ENCODE assay signal across 8 cellular contexts in the genomic region with DNA sequence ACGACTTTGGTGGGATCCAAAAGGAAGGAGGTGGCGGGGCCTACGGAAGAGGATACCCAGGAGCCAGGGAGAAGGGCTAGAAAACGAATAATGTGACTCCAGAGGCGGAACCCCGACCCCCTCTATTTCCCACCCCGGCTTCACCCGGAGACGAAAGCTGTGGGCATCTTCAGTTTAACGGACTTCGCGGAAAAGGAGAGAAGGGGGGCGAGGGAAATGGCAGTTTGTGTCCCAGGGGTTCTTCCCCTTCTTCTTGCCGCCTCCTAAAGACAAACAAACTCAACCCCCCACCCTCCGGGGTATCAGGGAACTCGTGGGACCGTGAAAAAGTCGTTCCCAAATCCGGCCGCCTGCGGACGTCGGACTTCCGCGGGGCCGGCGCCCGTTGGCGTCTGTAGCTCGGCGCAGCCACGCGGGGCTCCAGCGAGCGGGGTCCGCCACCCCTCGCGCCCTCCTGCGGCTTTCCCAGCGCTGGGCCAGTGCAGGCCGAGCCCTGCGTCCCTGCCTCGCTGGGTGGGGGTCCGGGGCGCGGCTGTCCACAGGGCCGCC. TPM values are rescaled to one million over a fixed set of nuclear protein-coding genes. Genes with fewer than 3 reads are reported as not detected.
A peak's percentile ranks its signal among the peaks of the same experiment; 100 is the strongest.
DNase-seq lines count a peak whose midpoint lies in the region; ATAC-seq, FAIRE-seq and TF ChIP-seq lines count a peak whose summit lies in the region.

No MANE protein-coding gene starts in this region.

- no peak for DNase-seq in T-helper 2 cell treated with Interferon-gamma antibody and Interleukin-4, amounts not matched to agents 5 μg/mL and 100 μg/mL, for 36 hours (ENCODE audit: low spot score)
- DNase-seq in H1 (ENCODE audit: low read depth in 1 of 2, low spot score in 2 of 2) (peak in 1 of 2 experiments; percentile 62), T1000 (lab: John Stamatoyannopoulos, UW) (no peak), CD1c-positive myeloid dendritic cell (ENCODE audit: extremely low spot score) (no peak)

- no peak overlapping the region for H3K9ac ChIP-seq in H1 (replicated peaks in 1 of 4; ENCODE audit: extremely low read depth in 1 of 4, low read depth in 3 of 4, low read length in 3 of 4)
- no peak overlapping the region for H3K9ac ChIP-seq in neural cell (ENCODE audit: low read length)

- no peaks in the 10 kb centered on the region for H3K9me3 Mint-ChIP-seq in T-helper 2 cell treated with Interferon-gamma antibody and Interleukin-4, amounts not matched to agents 5 μg/mL and 100 μg/mL, for 36 hours

- FAIRE-seq in H1 (lab: Jason Lieb, UNC): no peak

- ATAC-seq in GM18498 (IDR thresholded peaks at IDR 0.05; ENCODE audit: unreplicated experiment) (peak; percentile 34), HG02870 (IDR thresholded peaks at IDR 0.05; ENCODE audit: unreplicated experiment) (peak; percentile 19), HG02973 (IDR thresholded peaks at IDR 0.05; ENCODE audit: unreplicated experiment) (no peak)

- H3K4me1 Mint-ChIP-seq in T-helper 2 cell treated with Interferon-gamma antibody and Interleukin-4, amounts not matched to agents 5 μg/mL and 100 μg/mL, for 36 hours (ENCODE audit: low read depth): peaks cover 45% of the 10 kb centered on the region

- H3K79me2 ChIP-seq in H1 (ENCODE audit: control insufficient read depth in 1 of 2, insufficient read depth in 2 of 2, low read length in 2 of 2): no peaks in the 10 kb centered on the region
- no peaks in the 10 kb centered on the region for H3K79me2 ChIP-seq in neural cell (replicated peaks; ENCODE audit: insufficient read depth, low read length)

- no peak for TF ChIP-seq POLR2A in H1 (IDR thresholded peaks at IDR 0.05; ENCODE audit: control extremely low read depth in 1 of 2, low read depth in 2 of 2, low read length in 2 of 2)

- CTCF ChIA-PET in H1 (lab: Charles Lee; ENCODE audit: partially characterized antibody): interaction anchor here (0.8 to 1.6 kb wide), 4 partner anchors 15 to 400 kb away, joined by 3 to 7 read pairs (median 3); no protein-coding TSS in a partner anchor

- no peak overlapping the region for H2BK20ac ChIP-seq in H1 (ENCODE audit: low read length)

- H2BK5ac ChIP-seq in H1 (ENCODE audit: low read depth, low read length): 0 out of 2 replicates have a peak overlapping the region, but pooled peaks have one; percentile 44

- peaks cover 3% of the 10 kb centered on the region for H3F3A ChIP-seq in neural cell (ENCODE audit: insufficient read depth, low read length, poor library complexity, severe bottlenecking)

- peaks cover 3 to 24% (median 7%) of the 10 kb centered on the region in 4 experiments for H3K4me1 ChIP-seq in H1 (replicated peaks in 1 of 4; ENCODE audit: control insufficient read depth in 3 of 4, insufficient read depth in 4 of 4, low read length in 3 of 4)

- peaks cover 0 to 2% of the 10 kb centered on the region in 2 experiments for H4K20me1 ChIP-seq in H1 (replicated peaks in 1 of 2; ENCODE audit: control insufficient read depth in 1 of 2, insufficient read depth in 2 of 2, low read length in 2 of 2)
- H4K20me1 ChIP-seq in neural cell (ENCODE audit: insufficient read depth): no peaks in the 10 kb centered on the region

- peak overlapping the region; percentile 73 for H4K8ac ChIP-seq in H1 (ENCODE audit: extremely low read depth, insufficient read depth, low read length)

- no peaks in the 10 kb centered on the region for H3K79me1 ChIP-seq in H1 (ENCODE audit: low read depth, low read length)

- TF ChIP-seq EP300 in H1 (IDR thresholded peaks at IDR 0.05; ENCODE audit: borderline replicate concordance in 1 of 2, low read depth in 2 of 2, low read length in 2 of 2) (no peak), neural cell (conservative IDR thresholded peaks at IDR 0.05; ENCODE audit: poor library complexity, severe bottlenecking) (no peak)

- TF ChIP-seq CTCF in H1 (IDR thresholded peaks at IDR 0.05; ENCODE audit: control extremely low read depth in 1 of 3, insufficient read depth in 1 of 3, low read depth in 1 of 3, low read length in 3 of 3) (peak in 1 of 3 experiments; percentile 2; a peak in 1 of 4 replicates), neural cell (IDR thresholded peaks at IDR 0.05; ENCODE audit: poor library complexity, severe bottlenecking) (peak; percentile 29)

- H3K23ac ChIP-seq in H1 (ENCODE audit: insufficient read length): no peak overlapping the region

- H2BK120ac ChIP-seq in H1 (replicated peaks; ENCODE audit: low read depth, low read length): no peak overlapping the region

- no peaks in the 10 kb centered on the region for H3K9me2 ChIP-seq in neural cell (ENCODE audit: insufficient read depth, low read length)

- no peak overlapping the region for H4K5ac ChIP-seq in H1 (ENCODE audit: insufficient read length, low read depth, low read length)

- 2% methylated on average over 19 of the region's 47 CpGs; no CpG with 5 or more reads in 1 of the 2 experiments for WGBS in H1 (ENCODE audit: extremely low coverage in 1 of 2, insufficient coverage in 1 of 2, insufficient read length in 1 of 2, insufficient replicate concordance in 2 of 2, low coverage in 1 of 2, low lambda C conversion rate in 2 of 2, missing lambda C conversion rate in 1 of 2), 2 experiments

- H3K4me2 ChIP-seq in H1 (ENCODE audit: insufficient read depth in 1 of 2, low read depth in 2 of 2, low read length in 2 of 2) (peak overlapping the region; percentile 95 to 96), neural cell (ENCODE audit: low read length) (peak overlapping the region; percentile 71)

- POLR2A ChIA-PET in H1 (lab: Charles Lee; ENCODE audit: partially characterized antibody): interaction anchor here (0.8 kb wide), 1 partner anchor 10 kb away, joined by 4 read pairs; no protein-coding TSS in a partner anchor

- no peak overlapping the region for H2BK15ac ChIP-seq in H1 (ENCODE audit: low read length)

- H3K36me3 ChIP-seq in H1 (ENCODE audit: control insufficient read depth in 2 of 4, insufficient read depth in 4 of 4, low read length in 3 of 4): peaks cover 0 to 3% (median 0%) of the 10 kb centered on the region in 4 experiments; a peak in 1 of 8 replicates
- no peaks in the 10 kb centered on the region for H3K36me3 ChIP-seq in neural cell (ENCODE audit: insufficient read depth, low read length)

- no peak overlapping the region for H3K4ac ChIP-seq in H1 (replicated peaks; ENCODE audit: insufficient read length, low read depth, low read length)

- H2AFZ ChIP-seq in H1 (ENCODE audit: low read length): no peak overlapping the region
- H2AFZ ChIP-seq in neural cell (ENCODE audit: low read depth, low read length): no peak overlapping the region

- H4K91ac ChIP-seq in H1 (replicated peaks; ENCODE audit: insufficient read length, low read length): no peak overlapping the region

- no peaks in the 10 kb centered on the region; a peak in 1 of 4 replicates for H3K9me3 ChIP-seq in H1 (ENCODE audit: insufficient read depth in 2 of 2, low read depth in 1 of 2, low read length in 1 of 2)
- no peaks in the 10 kb centered on the region for H3K9me3 ChIP-seq in neural cell (ENCODE audit: low read length)

- H2BK12ac ChIP-seq in H1 (ENCODE audit: low read depth, low read length): no peak overlapping the region

- peaks cover 2% of the 10 kb centered on the region for H3K36me3 Mint-ChIP-seq in T-helper 2 cell treated with Interferon-gamma antibody and Interleukin-4, amounts not matched to agents 5 μg/mL and 100 μg/mL, for 36 hours (ENCODE audit: low read depth)

- H3K18ac ChIP-seq in H1 (ENCODE audit: extremely low read depth, low read length): no peak overlapping the region

- H2AK5ac ChIP-seq in H1 (ENCODE audit: low read depth, low read length): no peak overlapping the region

- peak overlapping the region; percentile 21 to 64 (median 51) for H3K4me3 ChIP-seq in H1 (ENCODE audit: extremely low read depth in 1 of 4, insufficient read depth in 2 of 4, low read depth in 3 of 4, low read length in 4 of 4)
- H3K4me3 ChIP-seq in neural cell (ENCODE audit: low read length): peak overlapping the region; percentile 71

- H3K27ac Mint-ChIP-seq in T-helper 2 cell treated with Interferon-gamma antibody and Interleukin-4, amounts not matched to agents 5 μg/mL and 100 μg/mL, for 36 hours: peak overlapping the region; percentile 44

- H3K27ac ChIP-seq in H1 (ENCODE audit: low read depth, low read length) (no peak overlapping the region), neural cell (ENCODE audit: low read length) (no peak overlapping the region)

- TF ChIP-seq RAD21 in H1 (IDR thresholded peaks at IDR 0.05 in 1 of 2, conservative IDR thresholded peaks at IDR 0.05 in 1 of 2; ENCODE audit: low read depth in 2 of 2, low read length in 2 of 2) (no peak; a peak in 1 of 4 replicates), neural cell (conservative IDR thresholded peaks at IDR 0.05) (no peak)

- H3K27me3 Mint-ChIP-seq in T-helper 2 cell treated with Interferon-gamma antibody and Interleukin-4, amounts not matched to agents 5 μg/mL and 100 μg/mL, for 36 hours (ENCODE audit: low read depth): peaks cover 34% of the 10 kb centered on the region

- H3K23me2 ChIP-seq in H1 (ENCODE audit: low read depth, low read length): peaks cover 26% of the 10 kb centered on the region

- peaks cover 54 to 76% (median 76%) of the 10 kb centered on the region in 4 experiments for H3K27me3 ChIP-seq in H1 (replicated peaks in 1 of 4; ENCODE audit: control insufficient read depth in 3 of 4, extremely low read depth in 1 of 4, insufficient read depth in 3 of 4, low read length in 3 of 4)
- peaks cover 74% of the 10 kb centered on the region for H3K27me3 ChIP-seq in neural cell (ENCODE audit: insufficient read depth, low read depth, low read length)

- H3K56ac ChIP-seq in H1 (replicated peaks; ENCODE audit: insufficient read length, low read depth, low read length): no peak overlapping the region

- no peak overlapping the region for H3K14ac ChIP-seq in H1 (ENCODE audit: insufficient read length)

- peak overlapping the region; percentile 87 for H3K4me3 Mint-ChIP-seq in T-helper 2 cell treated with Interferon-gamma antibody and Interleukin-4, amounts not matched to agents 5 μg/mL and 100 μg/mL, for 36 hours

TF ChIP-seq in neural cell, 6 proteins besides CTCF, POLR2A, EP300 and RAD21:
- TF ChIP-seq EZH2 (IDR thresholded peaks at IDR 0.05; ENCODE audit: borderline replicate concordance, insufficient read depth, low read length, poor library complexity, severe bottlenecking) (no peak), POLR2AphosphoS5 (IDR thresholded peaks at IDR 0.05) (peak; percentile 7)

RNA-seq across cellular contexts. Expression of a gene that starts 3.6 kb away (rescaled TPM):
- total RNA-seq in H1 (2021; fragmentation: NEBNext Ultra II Directional; extraction: Animal tissue kit (Norgen Biotek cat#: 25700)): 0.67 and 2.6 TPM in 2 replicates
- polyA plus RNA-seq in H1 (2011; rRNA removed) (3.6 and 5.2 TPM in 2 replicates), neural cell (0.60 and 0.78 TPM in 2 replicates)
- 3.1 TPM for polyA plus RNA-seq in H1 (2011; cell fraction: cytosol; rRNA removed)
- 3.4 TPM for polyA plus RNA-seq in H1 (2011; cell fraction: nucleus; rRNA removed)
- polyA plus RNA-seq in H1 (2012, experiment 1 of 2): 1.3 to 2.7 TPM (median 2.0 TPM) in 4 replicates
- 0.62 TPM for polyA plus RNA-seq in H1 (2012, experiment 2 of 2)
- 0.12 TPM for polyA plus RNA-seq in H1 (2013, experiment 1 of 2)
- polyA plus RNA-seq in H1 (2013, experiment 2 of 2): 0.20 TPM
- polyA minus RNA-seq in H1 (2011; rRNA and poly(A)+ RNA removed): 3.6 and 5.4 TPM in 2 replicates
- 1.6 TPM for polyA minus RNA-seq in H1 (2011; cell fraction: cytosol; rRNA and poly(A)+ RNA removed)
- polyA minus RNA-seq in H1 (2011; cell fraction: nucleus; rRNA and poly(A)+ RNA removed): 4.3 TPM
- 1.3 and 1.7 TPM in 2 replicates for polyA minus RNA-seq in neural cell
